Comparison of ENCODE assay signal across 13 cellular contexts in genomic region chr14:56150018-56150417, GRCh38.
"Had no signal": no experiment of that assay in that cellular context is flagged by ENCODE, and none has a peak within 500 bp of the region (broad histone marks: within the 10 kb centered on the region; RNA-seq: fewer than 3 reads in every experiment).

No MANE protein-coding gene starts in this region.

- H3K4me1 Mint-ChIP-seq: nephron had no signal

- H3K36me3 ChIP-seq: esophagus muscularis mucosa, right lobe of liver, upper lobe of right lung had no signal

- H3K4me1 ChIP-seq: right lobe of liver had no signal

- H3K9me3 ChIP-seq: esophagus muscularis mucosa, right lobe of liver, upper lobe of right lung had no signal

- H2AFZ ChIP-seq: hepatocyte had no signal

- DNase-seq: activated CD4-positive, alpha-beta memory T cell treated with anti-CD3 and anti-CD28 coated beads for 36 hours; activated CD8-positive, alpha-beta memory T cell treated with anti-CD3 and anti-CD28 coated beads, Interleukin-2, amount 10 ng/mL, durations not matched to agents 7 days and 5 days; activated naive CD4-positive, alpha-beta T cell treated with anti-CD3 and anti-CD28 coated beads, Interleukin-2, amount 50 U/mL, for 16 hours; activated T-cell treated with anti-CD3 and anti-CD28 coated beads, Interleukin-2, amount 50 U/mL, for 24 hours; left ventricle myocardium superior; right lobe of liver; upper lobe of right lung had no signal

- H3K4me3 Mint-ChIP-seq: activated CD4-positive, alpha-beta memory T cell treated with anti-CD3 and anti-CD28 coated beads for 36 hours; activated CD8-positive, alpha-beta memory T cell treated with anti-CD3 and anti-CD28 coated beads, Interleukin-2, amount 10 ng/mL, durations not matched to agents 7 days and 5 days; activated T-cell treated with anti-CD3 and anti-CD28 coated beads, Interleukin-2, amount 50 U/mL, for 24 hours; memory B cell; nephron; stimulated activated naive CD8-positive, alpha-beta T cell treated with anti-CD3 and anti-CD28 coated beads, Interleukin-15, Interleukin-2, amounts not matched to agents 100 ng/mL and 50 ng/mL, for 24 hours had no signal

- H3K27ac ChIP-seq: esophagus muscularis mucosa, hepatocyte, right lobe of liver, upper lobe of right lung, VCaP had no signal

- H3K36me3 Mint-ChIP-seq: activated CD4-positive, alpha-beta memory T cell treated with anti-CD3 and anti-CD28 coated beads for 36 hours; activated CD8-positive, alpha-beta memory T cell treated with anti-CD3 and anti-CD28 coated beads, Interleukin-2, amount 10 ng/mL, durations not matched to agents 7 days and 5 days had no signal

- H3K4me2 ChIP-seq: hepatocyte had no signal

- H3K9me3 Mint-ChIP-seq: activated T-cell treated with anti-CD3 and anti-CD28 coated beads, Interleukin-2, amount 50 U/mL, for 24 hours; nephron; stimulated activated naive CD8-positive, alpha-beta T cell treated with anti-CD3 and anti-CD28 coated beads, Interleukin-15, Interleukin-2, amounts not matched to agents 100 ng/mL and 50 ng/mL, for 24 hours had no signal

- H3K27me3 ChIP-seq: esophagus muscularis mucosa, hepatocyte, right lobe of liver, upper lobe of right lung had no signal

- H3K27me3 Mint-ChIP-seq: activated CD4-positive, alpha-beta memory T cell treated with anti-CD3 and anti-CD28 coated beads for 36 hours; activated CD8-positive, alpha-beta memory T cell treated with anti-CD3 and anti-CD28 coated beads, Interleukin-2, amount 10 ng/mL, durations not matched to agents 7 days and 5 days; activated T-cell treated with anti-CD3 and anti-CD28 coated beads, Interleukin-2, amount 50 U/mL, for 24 hours; stimulated activated naive CD8-positive, alpha-beta T cell treated with anti-CD3 and anti-CD28 coated beads, Interleukin-15, Interleukin-2, amounts not matched to agents 100 ng/mL and 50 ng/mL, for 24 hours had no signal

- H3K4me3 ChIP-seq: esophagus muscularis mucosa, hepatocyte, right lobe of liver, upper lobe of right lung had no signal

- H3K27ac Mint-ChIP-seq: activated CD4-positive, alpha-beta memory T cell treated with anti-CD3 and anti-CD28 coated beads for 36 hours; activated CD8-positive, alpha-beta memory T cell treated with anti-CD3 and anti-CD28 coated beads, Interleukin-2, amount 10 ng/mL, durations not matched to agents 7 days and 5 days; activated T-cell treated with anti-CD3 and anti-CD28 coated beads, Interleukin-2, amount 50 U/mL, for 24 hours; memory B cell; nephron; stimulated activated naive CD8-positive, alpha-beta T cell treated with anti-CD3 and anti-CD28 coated beads, Interleukin-15, Interleukin-2, amounts not matched to agents 100 ng/mL and 50 ng/mL, for 24 hours had no signal
